In the genomic region with DNA sequence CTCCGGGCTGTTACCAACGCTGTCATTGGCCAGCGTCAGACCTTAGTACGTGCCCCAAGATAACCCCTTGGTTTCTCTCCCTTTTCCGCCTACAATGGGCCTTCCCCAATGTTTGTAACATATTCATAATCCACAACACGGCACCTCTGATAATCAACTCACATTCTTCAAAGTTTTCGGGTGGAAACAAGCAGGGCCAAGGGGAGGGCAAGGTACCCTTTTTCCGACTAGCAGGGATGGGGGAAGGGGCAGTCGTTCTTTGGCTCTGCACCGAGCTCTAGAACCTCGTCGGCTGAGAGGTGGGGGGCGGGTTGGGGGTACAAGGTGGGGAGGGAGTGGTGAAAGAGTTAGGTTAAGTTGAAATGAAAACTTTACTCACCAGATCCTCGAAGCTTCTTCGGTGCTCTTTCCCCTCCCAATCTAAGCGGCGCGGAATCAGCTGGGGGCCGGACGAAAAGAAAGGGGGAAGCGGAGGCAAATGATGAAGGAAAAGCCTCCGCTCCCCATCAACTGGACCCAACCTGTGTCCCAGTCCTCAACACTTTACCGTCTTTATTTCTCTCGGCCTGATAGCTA, we compare ENCODE assay signal across 8 cellular contexts. TPM values are rescaled to one million over a fixed set of nuclear protein-coding genes. Genes with fewer than 3 reads are reported as not detected.
A peak's percentile ranks its signal among the peaks of the same experiment; 100 is the strongest.
DNase-seq lines count a peak whose midpoint lies in the region; ATAC-seq and TF ChIP-seq lines count a peak whose summit lies in the region.

No MANE protein-coding gene starts in this region.

- peak overlapping the region; percentile 88 for H3K4me3 Mint-ChIP-seq in activated CD4-positive, alpha-beta T cell treated with anti-CD3 and anti-CD28 coated beads for 36 hours

- H3K9me3 ChIP-seq in AG04450 (ENCODE audit: control insufficient read depth, insufficient read depth, low read length) = no peaks in the 10 kb centered on the region

- peak overlapping the region; percentile 77 for H3K4me3 ChIP-seq in AG04450 (ENCODE audit: low read depth, low read length)
- peak overlapping the region; percentile 69 for H3K4me3 ChIP-seq in choroid plexus epithelial cell (ENCODE audit: low read depth, low read length)

- H3K36me3 Mint-ChIP-seq in activated CD4-positive, alpha-beta T cell treated with anti-CD3 and anti-CD28 coated beads for 36 hours (ENCODE audit: low read depth) = peaks cover 4% of the 10 kb centered on the region

- intact Hi-C loops in activated CD4-positive, alpha-beta T cell treated with anti-CD3 and anti-CD28 coated beads for 36 hours (cut with DNase I, micrococcal nuclease) = loop anchor here (2.0 to 10.0 kb wide), 3 partner anchors 394 to 1863 kb away; a partner anchor contains a TSS

- peak; percentile 16 for DNase-seq in AG04450 (ENCODE audit: low read depth, low spot score)
- DNase-seq in NCI-H345 (lab: John Stamatoyannopoulos, UW) = peak; percentile 80
- DNase-seq in activated CD4-positive, alpha-beta T cell treated with anti-CD3 and anti-CD28 coated beads for 36 hours = peak; percentile 81
- DNase-seq in choroid plexus epithelial cell (ENCODE audit: low read depth) = peak; percentile 71
- DNase-seq in stimulated activated CD4-positive, alpha-beta T cell treated with anti-CD3 and anti-CD28 coated beads, Interleukin-2, amount 100 ng/mL, for 24 hours = peak; percentile 68 to 73

- peaks cover 25% of the 10 kb centered on the region for H3K4me1 Mint-ChIP-seq in activated CD4-positive, alpha-beta T cell treated with anti-CD3 and anti-CD28 coated beads for 36 hours

- POLR2A ChIA-PET in AG04450 (lab: Yijun Ruan, JAX) = interaction anchor here (0.6 kb wide), 1 partner anchor 102 kb away, joined by 3 read pairs; no protein-coding TSS in a partner anchor
- POLR2A ChIA-PET in activated CD4-positive, alpha-beta T cell treated with anti-CD3 and anti-CD28 coated beads for 36 hours (lab: Charles Lee) = interaction anchor here (0.6 to 1.8 kb wide), 2 partner anchors 393 to 1554 kb away, joined by 4 to 5 read pairs; a partner anchor contains a TSS

- no peak for TF ChIP-seq CTCF in AG04450 (IDR thresholded peaks at IDR 0.05; ENCODE audit: low read depth, low read length)
- no peak for TF ChIP-seq CTCF in choroid plexus epithelial cell (conservative IDR thresholded peaks at IDR 0.05; ENCODE audit: low read depth, low read length)

- H3K9me3 Mint-ChIP-seq in activated CD4-positive, alpha-beta T cell treated with anti-CD3 and anti-CD28 coated beads for 36 hours (ENCODE audit: low read depth) = no peaks in the 10 kb centered on the region

- no peaks in the 10 kb centered on the region for H3K27me3 Mint-ChIP-seq in activated CD4-positive, alpha-beta T cell treated with anti-CD3 and anti-CD28 coated beads for 36 hours

- H3K27me3 ChIP-seq in AG04450 (ENCODE audit: control insufficient read depth, insufficient read depth, low read length) = no peaks in the 10 kb centered on the region
- H3K27me3 ChIP-seq in layer of hippocampus (ENCODE audit: control insufficient read depth, insufficient read depth, low read length) = no peaks in the 10 kb centered on the region

- peak; percentile 48 for ATAC-seq in GM18870 (IDR thresholded peaks at IDR 0.05; ENCODE audit: unreplicated experiment)
- peak; percentile 51 for ATAC-seq in HG03108 (IDR thresholded peaks at IDR 0.05; ENCODE audit: unreplicated experiment)
- ATAC-seq in activated CD4-positive, alpha-beta T cell treated with anti-CD3 and anti-CD28 coated beads for 36 hours = peak; percentile 66

- CTCF ChIA-PET in AG04450 (lab: Charles Lee) = interaction anchor here (0.6 kb wide), 2 partner anchors 32 to 312 kb away, joined by 3 read pairs; no protein-coding TSS in a partner anchor
- CTCF ChIA-PET in activated CD4-positive, alpha-beta T cell treated with anti-CD3 and anti-CD28 coated beads for 36 hours (lab: Charles Lee) = no interaction called here

- peak overlapping the region; percentile 93 for H3K27ac Mint-ChIP-seq in activated CD4-positive, alpha-beta T cell treated with anti-CD3 and anti-CD28 coated beads for 36 hours

- H3K27ac ChIP-seq in AG04450 (ENCODE audit: low read depth, low read length) (peak overlapping the region; percentile 39), layer of hippocampus (ENCODE audit: low read depth, low read length) (peak overlapping the region; percentile 71)

RNA-seq across cellular contexts. Expression of a gene that starts 1.4 kb away (rescaled TPM):
- polyA plus RNA-seq in AG04450 (2011; rRNA removed) = 6.3 and 8.1 TPM in 2 replicates
- 17.1 and 31.4 TPM in 2 replicates for polyA minus RNA-seq in AG04450 (2011; rRNA and poly(A)+ RNA removed)
- total RNA-seq in activated CD4-positive, alpha-beta T cell treated with anti-CD3 and anti-CD28 coated beads for 36 hours = 10 to 100 TPM; 20.5 to 20.9 TPM

Comparison
In these comparisons a context has a peak if more than half of its experiments do, and no peak if none do; other contexts are left out.
1. Peak in every context shown above with its lines: DNase-seq, ATAC-seq, H3K4me3 ChIP-seq and H3K27ac ChIP-seq.
2. DNase-seq: peak in every context shown above with its lines; median percentile 81 in activated CD4-positive, alpha-beta T cell treated with anti-CD3 and anti-CD28 coated beads for 36 hours; 80 in NCI-H345; 71 in choroid plexus epithelial cell; 70 in stimulated activated CD4-positive, alpha-beta T cell treated with anti-CD3 and anti-CD28 coated beads, Interleukin-2, amount 100 ng/mL, for 24 hours; 16 in AG04450.